ENCODE assay signal across 17 cellular contexts in genomic region chr22:17770180-17771077, GRCh38. TPM values are rescaled to one million over a fixed set of nuclear protein-coding genes. Genes with fewer than 3 reads are reported as not detected.
A peak's percentile ranks its signal among the peaks of the same experiment; 100 is the strongest.
DNase-seq lines count a peak whose midpoint lies in the region; ATAC-seq and TF ChIP-seq lines count a peak whose summit lies in the region.
"Had no signal": no experiment of that assay in that cellular context is flagged by ENCODE, and none has a peak within 500 bp of the region (broad histone marks: within the 10 kb centered on the region; RNA-seq: fewer than 3 reads in every experiment).

No MANE protein-coding gene starts in this region.

- ATAC-seq in CD4-positive, CD25-positive, alpha-beta regulatory T cell (ENCODE audit: low read depth in 2 of 2) = no peak
- ATAC-seq in activated CD8-positive, alpha-beta T cell treated with anti-CD3 and anti-CD28 coated beads for 36 hours = no peak
- no peak for ATAC-seq in activated T-cell treated with anti-CD3 and anti-CD28 coated beads, Interleukin-2, amount 50 U/mL, for 72 hours (replicated peaks in 1 of 2)
- no peak for ATAC-seq in GM18498 (IDR thresholded peaks at IDR 0.05; ENCODE audit: unreplicated experiment)
- no peak for ATAC-seq in HG02642 (IDR thresholded peaks at IDR 0.05; ENCODE audit: poor library complexity, unreplicated experiment)
- ATAC-seq: stimulated activated naive CD8-positive, alpha-beta T cell treated with anti-CD3 and anti-CD28 coated beads, Interleukin-15, amount 100 ng/mL, for 72 hours had no signal

- POLR2A ChIA-PET in activated CD8-positive, alpha-beta T cell treated with anti-CD3 and anti-CD28 coated beads for 36 hours (lab: Charles Lee) = interaction anchor here (0.8 to 3.7 kb wide), 3 partner anchors 7 to 11 kb away, joined by 3 to 25 read pairs (median 5); no protein-coding TSS in a partner anchor

- no peak overlapping the region for H4K8ac ChIP-seq in neuronal stem cell (ENCODE audit: low read depth, low read length)

- H2BK12ac ChIP-seq in neuronal stem cell (ENCODE audit: low read length) = no peak overlapping the region

- no peaks in the 10 kb centered on the region for H3K9me3 Mint-ChIP-seq in CD4-positive, CD25-positive, alpha-beta regulatory T cell
- H3K9me3 Mint-ChIP-seq in IgD-negative memory B cell = no peaks in the 10 kb centered on the region
- no peaks in the 10 kb centered on the region for H3K9me3 Mint-ChIP-seq in endodermal cell
- H3K9me3 Mint-ChIP-seq in activated CD8-positive, alpha-beta T cell treated with anti-CD3 and anti-CD28 coated beads for 36 hours = no peaks in the 10 kb centered on the region
- no peaks in the 10 kb centered on the region for H3K9me3 Mint-ChIP-seq in activated T-cell treated with anti-CD3 and anti-CD28 coated beads, Interleukin-2, amount 50 U/mL, for 72 hours
- H3K9me3 Mint-ChIP-seq: activated T-helper 1 cell treated with anti-CD3 and anti-CD28 coated beads, Interleukin-12 subunit alpha, Interleukin-12 subunit beta, Interleukin-2, Interleukin-4 antibody, amounts not matched to agents 30 ng/mL and 10 ng/mL and 1 ng/mL, durations not matched to agents 14 hours and 24 hours and 36 hours; stimulated activated naive CD8-positive, alpha-beta T cell treated with anti-CD3 and anti-CD28 coated beads, Interleukin-15, amount 100 ng/mL, for 72 hours had no signal

- H2BK15ac ChIP-seq in neuronal stem cell (ENCODE audit: low read length) = no peak overlapping the region

- peaks cover 12% of the 10 kb centered on the region for H3K79me1 ChIP-seq in neuronal stem cell (ENCODE audit: low read depth, low read length)

- peak overlapping the region; percentile 93 for H2AK5ac ChIP-seq in neuronal stem cell (ENCODE audit: low read depth, low read length)

- H2AFZ ChIP-seq in neuronal stem cell (ENCODE audit: low read length) = no peak overlapping the region

- H3K27ac ChIP-seq in CD4-positive, CD25-positive, alpha-beta regulatory T cell (ENCODE audit: insufficient read depth, low read length, poor library complexity, severe bottlenecking) = no peak overlapping the region
- no peak overlapping the region for H3K27ac ChIP-seq in endodermal cell (ENCODE audit: low read depth, low read length)
- H3K27ac ChIP-seq in neuronal stem cell (replicated peaks; ENCODE audit: low read length) = no peak overlapping the region
- H3K27ac ChIP-seq: vagina had no signal

- H3K36me3 ChIP-seq in CD4-positive, CD25-positive, alpha-beta regulatory T cell (ENCODE audit: control insufficient read depth, insufficient read depth, low read length) = no peaks in the 10 kb centered on the region
- no peaks in the 10 kb centered on the region for H3K36me3 ChIP-seq in endodermal cell (ENCODE audit: control insufficient read depth, insufficient read depth, low read length)
- no peaks in the 10 kb centered on the region for H3K36me3 ChIP-seq in neuronal stem cell (replicated peaks in 1 of 2; ENCODE audit: control insufficient read depth in 2 of 2, insufficient read depth in 2 of 2, low read length in 2 of 2)
- H3K36me3 ChIP-seq: vagina had no signal

- 93% methylated on average over 10 to 19 of the region's 19 CpGs for WGBS in endodermal cell (ENCODE audit: insufficient coverage in 1 of 2, insufficient read length in 1 of 2), 2 experiments
- WGBS in neuronal stem cell (ENCODE audit: extremely low coverage in 2 of 2, insufficient read length in 2 of 2, insufficient replicate concordance in 1 of 2), 2 donors = no CpG with 5 or more reads among the region's 19 CpGs

- H3K27me3 Mint-ChIP-seq in CD4-positive, CD25-positive, alpha-beta regulatory T cell = peaks cover under 1% of the 10 kb centered on the region
- H3K27me3 Mint-ChIP-seq in IgD-negative memory B cell = peaks cover 2% of the 10 kb centered on the region
- H3K27me3 Mint-ChIP-seq in endodermal cell (ENCODE audit: insufficient read depth) = peaks cover 13% of the 10 kb centered on the region
- peaks cover 1% of the 10 kb centered on the region for H3K27me3 Mint-ChIP-seq in activated CD8-positive, alpha-beta T cell treated with anti-CD3 and anti-CD28 coated beads for 36 hours
- peaks cover 7% of the 10 kb centered on the region for H3K27me3 Mint-ChIP-seq in activated T-cell treated with anti-CD3 and anti-CD28 coated beads, Interleukin-2, amount 50 U/mL, for 72 hours (ENCODE audit: low read depth)
- H3K27me3 Mint-ChIP-seq: stimulated activated naive CD8-positive, alpha-beta T cell treated with anti-CD3 and anti-CD28 coated beads, Interleukin-15, amount 100 ng/mL, for 72 hours had no signal

- H3K4me3 ChIP-seq in CD4-positive, CD25-positive, alpha-beta regulatory T cell (ENCODE audit: low read depth, low read length) = no peak overlapping the region
- H3K4me3 ChIP-seq in endodermal cell (ENCODE audit: low read length) (no peak overlapping the region), neuronal stem cell (ENCODE audit: low read length in 2 of 2) (no peak overlapping the region)
- H3K4me3 ChIP-seq: coronary artery, vagina had no signal

- H4K91ac ChIP-seq in neuronal stem cell (ENCODE audit: low read depth, low read length, poor library complexity) = no peak overlapping the region

- H3K4me2 ChIP-seq in neuronal stem cell (ENCODE audit: insufficient read depth, low read length, poor library complexity, severe bottlenecking) = no peak overlapping the region

- H3K36me3 Mint-ChIP-seq in CD4-positive, CD25-positive, alpha-beta regulatory T cell = peaks cover 5% of the 10 kb centered on the region
- H3K36me3 Mint-ChIP-seq in IgD-negative memory B cell (no peaks in the 10 kb centered on the region), endodermal cell (ENCODE audit: low read depth) (no peaks in the 10 kb centered on the region)
- H3K36me3 Mint-ChIP-seq in activated CD8-positive, alpha-beta T cell treated with anti-CD3 and anti-CD28 coated beads for 36 hours (ENCODE audit: low read depth) = peaks cover 2% of the 10 kb centered on the region
- no peaks in the 10 kb centered on the region for H3K36me3 Mint-ChIP-seq in activated T-cell treated with anti-CD3 and anti-CD28 coated beads, Interleukin-2, amount 50 U/mL, for 72 hours (ENCODE audit: insufficient read depth in 2 of 2)

- H3K14ac ChIP-seq in neuronal stem cell (ENCODE audit: low read length) = no peak overlapping the region

- no peak overlapping the region for H2BK120ac ChIP-seq in neuronal stem cell (ENCODE audit: low read depth, low read length)

- DNase-seq in CD4-positive, CD25-positive, alpha-beta regulatory T cell = no peak
- DNase-seq in endodermal cell (peak; percentile 42), neuronal stem cell (ENCODE audit: low spot score) (no peak)
- DNase-seq in activated CD8-positive, alpha-beta T cell treated with anti-CD3 and anti-CD28 coated beads for 36 hours = no peak
- no peak for DNase-seq in activated T-cell treated with anti-CD3 and anti-CD28 coated beads, Interleukin-2, amount 50 U/mL, for 72 hours
- DNase-seq: amniotic stem cell; MM.1S; NCI-H187; NCI-H446 treated with DMSO at 0.1 percent for 48 hours; stimulated activated naive CD8-positive, alpha-beta T cell treated with anti-CD3 and anti-CD28 coated beads, Interleukin-15, amount 100 ng/mL, for 72 hours; T-helper 9 cell had no signal

- H3K4me1 ChIP-seq in CD4-positive, CD25-positive, alpha-beta regulatory T cell (ENCODE audit: control insufficient read depth, insufficient read depth, low read length, poor library complexity, severe bottlenecking) = peaks cover 54% of the 10 kb centered on the region
- H3K4me1 ChIP-seq in endodermal cell (ENCODE audit: control insufficient read depth, insufficient read depth, low read length) (no peaks in the 10 kb centered on the region), neuronal stem cell (ENCODE audit: control insufficient read depth in 2 of 2, insufficient read depth in 1 of 2, low read depth in 1 of 2, low read length in 2 of 2) (peaks cover 14 to 18% of the 10 kb centered on the region in 2 donors)

- peak overlapping the region; percentile 53 for H2BK5ac ChIP-seq in neuronal stem cell (ENCODE audit: low read length)

- CTCF ChIA-PET in activated CD8-positive, alpha-beta T cell treated with anti-CD3 and anti-CD28 coated beads for 36 hours (lab: Charles Lee) = interaction anchor here (1.0 to 1.9 kb wide), 3 partner anchors 15 to 226 kb away, joined by 3 to 6 read pairs (median 5); no protein-coding TSS in a partner anchor

- H3K9me3 ChIP-seq in CD4-positive, CD25-positive, alpha-beta regulatory T cell (ENCODE audit: control insufficient read depth in 2 of 2, low read length in 2 of 2) = no peaks in the 10 kb centered on the region
- H3K9me3 ChIP-seq in endodermal cell (ENCODE audit: control insufficient read depth, low read length) (no peaks in the 10 kb centered on the region), neuronal stem cell (replicated peaks in 1 of 2; ENCODE audit: control insufficient read depth in 2 of 2, insufficient read depth in 1 of 2, low read depth in 1 of 2, low read length in 2 of 2) (no peaks in the 10 kb centered on the region)
- H3K9me3 ChIP-seq: vagina had no signal

- intact Hi-C loops in activated CD8-positive, alpha-beta T cell treated with anti-CD3 and anti-CD28 coated beads for 36 hours (cut with micrococcal nuclease) = no loop called here

- peak overlapping the region; percentile 15 to 73 (median 55) for H3K4me3 Mint-ChIP-seq in CD4-positive, CD25-positive, alpha-beta regulatory T cell
- peak overlapping the region in 3 of 4 donors; percentile 33 to 82 (median 72) for H3K4me3 Mint-ChIP-seq in IgD-negative memory B cell
- no peak overlapping the region for H3K4me3 Mint-ChIP-seq in endodermal cell
- no peak overlapping the region for H3K4me3 Mint-ChIP-seq in activated CD8-positive, alpha-beta T cell treated with anti-CD3 and anti-CD28 coated beads for 36 hours
- H3K4me3 Mint-ChIP-seq in activated T-cell treated with anti-CD3 and anti-CD28 coated beads, Interleukin-2, amount 50 U/mL, for 72 hours = no peak overlapping the region

- no peak overlapping the region for H3K4ac ChIP-seq in neuronal stem cell (ENCODE audit: low read length)

- peaks cover 15 to 69% (median 34%) of the 10 kb centered on the region in 4 donors for H3K4me1 Mint-ChIP-seq in CD4-positive, CD25-positive, alpha-beta regulatory T cell
- H3K4me1 Mint-ChIP-seq in IgD-negative memory B cell (peaks cover 27 to 40% (median 29%) of the 10 kb centered on the region in 3 donors), endodermal cell (peaks cover 5% of the 10 kb centered on the region)
- H3K4me1 Mint-ChIP-seq in activated CD8-positive, alpha-beta T cell treated with anti-CD3 and anti-CD28 coated beads for 36 hours (ENCODE audit: low read depth) = peaks cover 55% of the 10 kb centered on the region
- peaks cover 67% of the 10 kb centered on the region for H3K4me1 Mint-ChIP-seq in activated T-cell treated with anti-CD3 and anti-CD28 coated beads, Interleukin-2, amount 50 U/mL, for 72 hours (ENCODE audit: low read depth)

- no peak overlapping the region for H3K23ac ChIP-seq in neuronal stem cell (ENCODE audit: low read depth, low read length, poor library complexity)

- H3K27me3 ChIP-seq in CD4-positive, CD25-positive, alpha-beta regulatory T cell (ENCODE audit: control insufficient read depth, insufficient read depth, low read length) = no peaks in the 10 kb centered on the region
- H3K27me3 ChIP-seq in endodermal cell (ENCODE audit: control insufficient read depth, insufficient read depth, low read length, poor library complexity, severe bottlenecking) (peaks cover 10% of the 10 kb centered on the region), neuronal stem cell (ENCODE audit: control insufficient read depth in 3 of 3, insufficient read depth in 3 of 3, low read depth in 1 of 3, low read length in 3 of 3) (no peaks in the 10 kb centered on the region)
- H3K27me3 ChIP-seq: vagina had no signal

- no peak overlapping the region for H3K18ac ChIP-seq in neuronal stem cell (ENCODE audit: low read length)

- H3K9ac ChIP-seq in endodermal cell (ENCODE audit: extremely low read depth, low read length, poor library complexity, severe bottlenecking) = no peak overlapping the region
- H3K9ac ChIP-seq in neuronal stem cell (ENCODE audit: low read depth, low read length, poor library complexity) = no peak overlapping the region

- H3K27ac Mint-ChIP-seq in CD4-positive, CD25-positive, alpha-beta regulatory T cell = peak overlapping the region; percentile 38 to 74 (median 72)
- peak overlapping the region; percentile 53 to 90 (median 71) for H3K27ac Mint-ChIP-seq in IgD-negative memory B cell
- H3K27ac Mint-ChIP-seq in endodermal cell = no peak overlapping the region
- no peak overlapping the region for H3K27ac Mint-ChIP-seq in activated CD8-positive, alpha-beta T cell treated with anti-CD3 and anti-CD28 coated beads for 36 hours
- H3K27ac Mint-ChIP-seq in activated T-cell treated with anti-CD3 and anti-CD28 coated beads, Interleukin-2, amount 50 U/mL, for 72 hours = no peak overlapping the region
- H3K27ac Mint-ChIP-seq: activated T-helper 1 cell treated with anti-CD3 and anti-CD28 coated beads, Interleukin-12 subunit alpha, Interleukin-12 subunit beta, Interleukin-2, Interleukin-4 antibody, amounts not matched to agents 30 ng/mL and 10 ng/mL and 1 ng/mL, durations not matched to agents 14 hours and 24 hours and 36 hours had no signal

- no peak for TF ChIP-seq CTCF in endodermal cell (conservative IDR thresholded peaks at IDR 0.05)
- TF ChIP-seq CTCF in activated CD8-positive, alpha-beta T cell treated with anti-CD3 and anti-CD28 coated beads for 36 hours (IDR thresholded peaks at IDR 0.05) = no peak

RNA-seq across cellular contexts. Expression of gene BID, which starts 3.8 kb away (rescaled TPM):
- 17.6 TPM for total RNA-seq in CD4-positive, CD25-positive, alpha-beta regulatory T cell
- 10 to 100 TPM; 56.2 to 84.0 (median 71.2) TPM for polyA plus RNA-seq in CD4-positive, CD25-positive, alpha-beta regulatory T cell
- 40.9 TPM for polyA plus RNA-seq in IgD-negative memory B cell
- total RNA-seq in endodermal cell = 10 to 100 TPM; 20.1 to 24.4 TPM
- 22.8 TPM for polyA plus RNA-seq in endodermal cell (2013, experiment 1 of 2)
- 19.1 TPM for polyA plus RNA-seq in endodermal cell (2013, experiment 2 of 2)
- polyA plus RNA-seq in neuronal stem cell (2013, experiment 1 of 2) = 25.3 TPM
- 27.6 TPM for polyA plus RNA-seq in neuronal stem cell (2013, experiment 2 of 2)
- 10 to 100 TPM; 16.3 to 19.9 TPM for total RNA-seq in activated CD8-positive, alpha-beta T cell treated with anti-CD3 and anti-CD28 coated beads for 36 hours
- total RNA-seq in activated T-cell treated with anti-CD3 and anti-CD28 coated beads, Interleukin-2, amount 50 U/mL, for 72 hours = 10 to 100 TPM in 1 of 2 donors, 1 to 10 TPM in 1; 7.7 to 11.6 TPM

Comparison
In these comparisons a context has a peak if more than half of its experiments do, and no peak if none do; other contexts are left out.
1. H3K27ac Mint-ChIP-seq: peak in CD4-positive, CD25-positive, alpha-beta regulatory T cell (3 of 3) and IgD-negative memory B cell (3 of 3); none in endodermal cell (single experiment), activated CD8-positive, alpha-beta T cell treated with anti-CD3 and anti-CD28 coated beads for 36 hours (single experiment) and activated T-cell treated with anti-CD3 and anti-CD28 coated beads, Interleukin-2, amount 50 U/mL, for 72 hours (single experiment).
2. H3K4me3 Mint-ChIP-seq: peak in CD4-positive, CD25-positive, alpha-beta regulatory T cell (4 of 4) and IgD-negative memory B cell (3 of 4); none in endodermal cell (single experiment), activated CD8-positive, alpha-beta T cell treated with anti-CD3 and anti-CD28 coated beads for 36 hours (single experiment) and activated T-cell treated with anti-CD3 and anti-CD28 coated beads, Interleukin-2, amount 50 U/mL, for 72 hours (0 of 2).